1 cellular context compared by ENCODE assay signal in the genomic region with DNA sequence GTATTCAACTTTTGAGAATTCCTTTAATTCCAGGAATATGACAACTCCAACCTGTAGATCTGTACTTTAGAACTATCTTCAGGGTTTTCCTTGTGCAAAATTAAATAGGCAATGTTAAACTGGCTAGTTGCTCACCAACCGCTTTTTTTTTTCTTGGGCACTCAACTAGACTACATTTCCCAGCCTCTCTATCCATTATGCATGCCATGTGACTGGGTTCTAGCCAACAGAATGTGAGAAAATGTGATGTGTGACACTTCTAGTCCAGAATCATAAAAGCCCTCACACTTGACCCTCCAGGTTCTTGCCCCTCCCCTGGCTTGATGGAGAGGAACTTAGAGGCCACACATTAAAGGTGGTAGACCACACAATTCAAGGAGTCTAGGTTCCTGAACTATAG.
TF ChIP-seq lines count a peak whose summit lies in the region.

No MANE protein-coding gene starts in this region.

TF ChIP-seq in GM23338, 12 proteins besides CTCF, POLR2A, EP300 and RAD21 (continued from another document):
- no peak for TF ChIP-seq REST (IDR thresholded peaks at IDR 0.05; ENCODE audit: unreplicated experiment)
TF ChIP-seq in GM23338: peak in this region for 0.
